1 cellular context compared by ENCODE assay signal in genomic region chr9:130451509-130452388, GRCh38.
TF ChIP-seq lines count a peak whose summit lies in the region.

No MANE protein-coding gene starts in this region.

TF ChIP-seq in HEK293, 187 proteins besides CTCF, POLR2A, EP300 and RAD21 (continued from another document and continues in another):
- TF ChIP-seq KLF7 (tag by site-specific recombination; IDR thresholded peaks at IDR 0.05; ENCODE audit: borderline replicate concordance), result no peak
- no peak for TF ChIP-seq OVOL3 (tag by site-specific recombination; IDR thresholded peaks at IDR 0.05)
- TF ChIP-seq SETDB1 (IDR thresholded peaks at IDR 0.05; ENCODE audit: insufficient read length, low read length), result no peak
- no peak for TF ChIP-seq ZNF26 (tag by site-specific recombination; IDR thresholded peaks at IDR 0.05)
- TF ChIP-seq ZNF654 (tag by site-specific recombination; IDR thresholded peaks at IDR 0.05; ENCODE audit: low read depth), result no peak
- no peak for TF ChIP-seq ZNF830 (tag by site-specific recombination; IDR thresholded peaks at IDR 0.05; ENCODE audit: low read depth)
- peak; percentile 87 for TF ChIP-seq ATF2 (tag by site-specific recombination; IDR thresholded peaks at IDR 0.05; ENCODE audit: low read depth)
- no peak for TF ChIP-seq GLI2 (tag by site-specific recombination; IDR thresholded peaks at IDR 0.05; ENCODE audit: borderline replicate concordance, low read depth)
- TF ChIP-seq ZNF148 (tag by site-specific recombination; IDR thresholded peaks at IDR 0.05; ENCODE audit: borderline replicate concordance), result no peak
- TF ChIP-seq ZNF324 (tag by site-specific recombination; IDR thresholded peaks at IDR 0.05), result no peak
- no peak for TF ChIP-seq ZNF133 (tag by site-specific recombination; IDR thresholded peaks at IDR 0.05)
- TF ChIP-seq ZNF501 (tag by site-specific recombination; IDR thresholded peaks at IDR 0.05), result no peak
- TF ChIP-seq ZNF670 (tag by site-specific recombination; IDR thresholded peaks at IDR 0.05; ENCODE audit: low read depth), result no peak
- TF ChIP-seq ZNF561 (tag by site-specific recombination; IDR thresholded peaks at IDR 0.05; ENCODE audit: borderline replicate concordance), result 0 out of 2 replicates have a peak, but pooled peaks have one; percentile 35
- TF ChIP-seq KLF9 (tag by site-specific recombination; IDR thresholded peaks at IDR 0.05; ENCODE audit: low read depth), result peak; percentile 75
- no peak for TF ChIP-seq ZSCAN16 (tag by site-specific recombination; IDR thresholded peaks at IDR 0.05)
- TF ChIP-seq ZNF664 (tag by site-specific recombination; IDR thresholded peaks at IDR 0.05), result no peak
- TF ChIP-seq ZSCAN23 (tag by site-specific recombination; IDR thresholded peaks at IDR 0.05), result no peak
- TF ChIP-seq ZNF701 (tag by site-specific recombination; IDR thresholded peaks at IDR 0.05), result no peak
- TF ChIP-seq ZNF560 (tag by site-specific recombination; IDR thresholded peaks at IDR 0.05; ENCODE audit: borderline replicate concordance), result no peak
- no peak for TF ChIP-seq ZSCAN30 (tag by site-specific recombination; IDR thresholded peaks at IDR 0.05)
- TF ChIP-seq ZNF600 (tag by site-specific recombination; IDR thresholded peaks at IDR 0.05), result 0 out of 2 replicates have a peak, but pooled peaks have one; percentile 13
- no peak; the same call in 1 of the 2 replicates for TF ChIP-seq ZNF768 (tag by site-specific recombination; IDR thresholded peaks at IDR 0.05)
- TF ChIP-seq BCL11B (tag by site-specific recombination; IDR thresholded peaks at IDR 0.05; ENCODE audit: low read depth), result no peak
- TF ChIP-seq ZNF174 (tag by site-specific recombination; IDR thresholded peaks at IDR 0.05), result no peak
- TF ChIP-seq GFI1B (tag by site-specific recombination; IDR thresholded peaks at IDR 0.05), result no peak
- no peak for TF ChIP-seq WT1 (tag by site-specific recombination; IDR thresholded peaks at IDR 0.05)
- no peak for TF ChIP-seq ZNF510 (tag by site-specific recombination; IDR thresholded peaks at IDR 0.05; ENCODE audit: insufficient replicate concordance)
- TF ChIP-seq ZBTB11 (tag by site-specific recombination; conservative IDR thresholded peaks at IDR 0.05; ENCODE audit: low read depth), result no peak
- peak; percentile 50; the same call in 1 of the 2 replicates for TF ChIP-seq ZNF366 (tag by site-specific recombination; conservative IDR thresholded peaks at IDR 0.05)
- no peak; the same call in 1 of the 2 replicates for TF ChIP-seq ZBTB21 (tag by site-specific recombination; IDR thresholded peaks at IDR 0.05)
- TF ChIP-seq HOXD13 (CRISPR knock-in tag; IDR thresholded peaks at IDR 0.05; ENCODE audit: borderline replicate concordance), result no peak
- TF ChIP-seq ZXDB (tag by site-specific recombination; IDR thresholded peaks at IDR 0.05), result no peak
- TF ChIP-seq BCL6B (tag by site-specific recombination; IDR thresholded peaks at IDR 0.05), result no peak
- no peak for TF ChIP-seq ZNF112 (tag by site-specific recombination; IDR thresholded peaks at IDR 0.05)
- no peak for TF ChIP-seq KLF8 (tag by site-specific recombination; IDR thresholded peaks at IDR 0.05)
- TF ChIP-seq ELK4 (IDR thresholded peaks at IDR 0.05; ENCODE audit: borderline replicate concordance, low read depth, low read length), result no peak
- no peak for TF ChIP-seq ZSCAN5A (tag by site-specific recombination; IDR thresholded peaks at IDR 0.05)
- no peak for TF ChIP-seq ZNF549 (tag by site-specific recombination; IDR thresholded peaks at IDR 0.05)
- TF ChIP-seq ZNF530 (tag by site-specific recombination; IDR thresholded peaks at IDR 0.05; ENCODE audit: low read depth), result no peak
- TF ChIP-seq MYNN (tag by site-specific recombination; IDR thresholded peaks at IDR 0.05; ENCODE audit: borderline replicate concordance), result no peak
- no peak for TF ChIP-seq ZNF311 (tag by site-specific recombination; IDR thresholded peaks at IDR 0.05; ENCODE audit: borderline replicate concordance)
- no peak for TF ChIP-seq REPIN1 (tag by site-specific recombination; IDR thresholded peaks at IDR 0.05; ENCODE audit: low read depth)
- no peak for TF ChIP-seq ZSCAN4 (tag by site-specific recombination; IDR thresholded peaks at IDR 0.05)
- TF ChIP-seq ZNF645 (tag by site-specific recombination; IDR thresholded peaks at IDR 0.05), result no peak
- TF ChIP-seq ZIC2 (tag by site-specific recombination; IDR thresholded peaks at IDR 0.05), result peak; percentile 86
- TF ChIP-seq ZSCAN18 (tag by site-specific recombination; IDR thresholded peaks at IDR 0.05), result no peak
- TF ChIP-seq ZNF221 (tag by site-specific recombination; IDR thresholded peaks at IDR 0.05; ENCODE audit: borderline replicate concordance), result no peak
- no peak for TF ChIP-seq ZNF19 (tag by site-specific recombination; IDR thresholded peaks at IDR 0.05; ENCODE audit: low read depth)
- no peak for TF ChIP-seq ZNF211 (tag by site-specific recombination; IDR thresholded peaks at IDR 0.05; ENCODE audit: low read depth)
- no peak for TF ChIP-seq ZNF747 (tag by site-specific recombination; IDR thresholded peaks at IDR 0.05)
